Comparison of ENCODE assay signal across 8 cellular contexts in genomic region chr18:48896875-48897511, GRCh38. TPM values are rescaled to one million over a fixed set of nuclear protein-coding genes. Genes with fewer than 3 reads are reported as not detected.
DNase-seq lines count a peak whose midpoint lies in the region; ATAC-seq, FAIRE-seq and TF ChIP-seq lines count a peak whose summit lies in the region.

No MANE protein-coding gene starts in this region.

- no peak overlapping the region for H2AFZ ChIP-seq in endothelial cell of umbilical vein (ENCODE audit: low read depth, low read length)

- no peak overlapping the region for H3K4me3 Mint-ChIP-seq in nephron

- no peak overlapping the region for H3K4me2 ChIP-seq in endothelial cell of umbilical vein (ENCODE audit: insufficient read depth, low read length)

- H3K27ac ChIP-seq in Panc1 (ENCODE audit: low read length) = no peak overlapping the region; the same call in 1 of the 2 replicates
- H3K27ac ChIP-seq in endothelial cell of umbilical vein (ENCODE audit: insufficient read depth, low read depth, low read length) = no peak overlapping the region
- H3K27ac ChIP-seq in effector memory CD4-positive, alpha-beta T cell (ENCODE audit: insufficient read depth, low read length, poor library complexity, severe bottlenecking) = no peak overlapping the region

- CTCF ChIA-PET in Panc1 (lab: Charles Lee) (interaction anchor here (0.6 kb wide), 1 partner anchor 137 kb away, joined by 7 read pairs; no protein-coding TSS in a partner anchor), endothelial cell of umbilical vein (lab: Charles Lee) (interaction anchor here (0.7 to 2.2 kb wide), 12 partner anchors 16 to 342 kb away, joined by 3 to 9 read pairs (median 4); no protein-coding TSS in a partner anchor)

- DNase-seq in GM03348 (ENCODE audit: low spot score) (peak; percentile 53), H7 (peak; percentile 89), Panc1 (ENCODE audit: low read depth, low spot score) (no peak), endothelial cell of umbilical vein (ENCODE audit: low read depth, low spot score) (peak; percentile 18), T1000 (lab: John Stamatoyannopoulos, UW) (no peak)
- no peak for DNase-seq in effector memory CD4-positive, alpha-beta T cell

- peaks cover 9% of the 10 kb centered on the region for H3K9me3 Mint-ChIP-seq in nephron

- H3K4me1 Mint-ChIP-seq in nephron = peaks cover 55% of the 10 kb centered on the region

- H4K20me1 ChIP-seq in endothelial cell of umbilical vein (replicated peaks; ENCODE audit: control insufficient read depth, extremely low read depth, insufficient read depth, low read length) = no peaks in the 10 kb centered on the region

- ATAC-seq in Panc1 = peak; percentile 61
- no peak for ATAC-seq in HG02623 (IDR thresholded peaks at IDR 0.05; ENCODE audit: unreplicated experiment)

- no peaks in the 10 kb centered on the region for H3K9me1 ChIP-seq in endothelial cell of umbilical vein (replicated peaks; ENCODE audit: control insufficient read depth, extremely low read depth, insufficient read depth, low read length)

- BruUV-seq in Panc1 (replicated peaks; lab: Mats Ljungman, UMichigan) (no TSS peak), endothelial cell of umbilical vein (replicated peaks; lab: Mats Ljungman, UMichigan) (no TSS peak)

- H3K9me3 ChIP-seq in Panc1 (ENCODE audit: control insufficient read depth, insufficient read depth, low read depth, low read length) (no peaks in the 10 kb centered on the region), endothelial cell of umbilical vein (replicated peaks; ENCODE audit: control insufficient read depth, insufficient read depth, low read length) (no peaks in the 10 kb centered on the region)
- no peaks in the 10 kb centered on the region for H3K9me3 ChIP-seq in effector memory CD4-positive, alpha-beta T cell (ENCODE audit: control insufficient read depth, low read length)

- in situ Hi-C loops in Panc1 (cut with HindIII; ENCODE audit: low pct_unique_long_range_greater_than_20kb, low sequenced_read_pairs) = no loop called here

- H3K36me3 ChIP-seq in H7 (replicated peaks; ENCODE audit: control insufficient read depth, insufficient read depth, low read length) (no peaks in the 10 kb centered on the region), Panc1 (ENCODE audit: control insufficient read depth, insufficient read depth, low read length) (no peaks in the 10 kb centered on the region), endothelial cell of umbilical vein (ENCODE audit: control insufficient read depth in 2 of 2, extremely low read depth in 1 of 2, insufficient read depth in 2 of 2, low read length in 2 of 2) (no peaks in the 10 kb centered on the region)
- no peaks in the 10 kb centered on the region for H3K36me3 ChIP-seq in effector memory CD4-positive, alpha-beta T cell (ENCODE audit: control insufficient read depth, insufficient read depth, low read length)

- no peaks in the 10 kb centered on the region for H3K79me2 ChIP-seq in endothelial cell of umbilical vein (ENCODE audit: control insufficient read depth, insufficient read depth, low read length)

- H3K27me3 Mint-ChIP-seq in nephron (ENCODE audit: low read depth) = peaks cover 8% of the 10 kb centered on the region

- H3K27me3 ChIP-seq in H7 (ENCODE audit: control insufficient read depth, insufficient read depth, low read length) (no peaks in the 10 kb centered on the region), Panc1 (ENCODE audit: control insufficient read depth, insufficient read depth, low read length) (no peaks in the 10 kb centered on the region), endothelial cell of umbilical vein (ENCODE audit: control insufficient read depth in 2 of 2, insufficient read depth in 2 of 2, low read length in 2 of 2) (no peaks in the 10 kb centered on the region)
- no peaks in the 10 kb centered on the region for H3K27me3 ChIP-seq in effector memory CD4-positive, alpha-beta T cell (replicated peaks; ENCODE audit: control insufficient read depth, insufficient read depth, low read length, poor library complexity, severe bottlenecking)

- peaks cover 3% of the 10 kb centered on the region; the same call in 1 of the 2 replicates for H3K4me1 ChIP-seq in Panc1 (ENCODE audit: control insufficient read depth, insufficient read depth, low read length)
- H3K4me1 ChIP-seq in endothelial cell of umbilical vein (ENCODE audit: control insufficient read depth, extremely low read depth, insufficient read depth, low read length) = peaks cover 10% of the 10 kb centered on the region
- H3K4me1 ChIP-seq in effector memory CD4-positive, alpha-beta T cell (ENCODE audit: control insufficient read depth, insufficient read depth, low read length, poor library complexity, severe bottlenecking) = no peaks in the 10 kb centered on the region

- dilution Hi-C loops in endothelial cell of umbilical vein (cut with MboI; ENCODE audit: extremely low pct_ligation_motif_present, low sequenced_read_pairs) = no loop called here

- H3K9ac ChIP-seq in endothelial cell of umbilical vein (replicated peaks; ENCODE audit: extremely low read depth, insufficient read depth, low read length) = no peak overlapping the region

- H3K4me3 ChIP-seq in H7 (ENCODE audit: insufficient read depth, low read depth, low read length) (no peak overlapping the region), Panc1 (ENCODE audit: low read depth in 2 of 2, low read length in 2 of 2) (no peak overlapping the region), endothelial cell of umbilical vein (replicated peaks in 1 of 3; ENCODE audit: insufficient read depth in 1 of 3, low read depth in 1 of 3, low read length in 3 of 3) (no peak overlapping the region)
- H3K4me3 ChIP-seq in effector memory CD4-positive, alpha-beta T cell (ENCODE audit: insufficient read depth, low read depth, low read length, poor library complexity, severe bottlenecking) = no peak overlapping the region

- no peaks in the 10 kb centered on the region for H3K36me3 Mint-ChIP-seq in nephron (ENCODE audit: low read depth)

- no peak for TF ChIP-seq POLR2A in endothelial cell of umbilical vein (IDR thresholded peaks at IDR 0.05; ENCODE audit: low read depth, low read length)

- FAIRE-seq in endothelial cell of umbilical vein (lab: Jason Lieb, UNC) = no peak

- no peak for TF ChIP-seq CTCF in Panc1 (IDR thresholded peaks at IDR 0.05)
- TF ChIP-seq CTCF in endothelial cell of umbilical vein (IDR thresholded peaks at IDR 0.05; ENCODE audit: extremely low read depth in 1 of 2, insufficient read depth in 1 of 2, low read depth in 1 of 2, low read length in 2 of 2) = peak; percentile 10 to 47
- TF ChIP-seq CTCF in nephron (IDR thresholded peaks at IDR 0.05; ENCODE audit: unreplicated experiment in 3 of 3) = peak in 2 of 3 experiments; percentile 13 to 18

- peak overlapping the region in 2 of 3 experiments; percentile 11 to 42 for H3K27ac Mint-ChIP-seq in nephron

- intact Hi-C loops in Panc1 (cut with micrococcal nuclease; ENCODE audit: unreplicated experiment) = no loop called here
- intact Hi-C loops in endothelial cell of umbilical vein (cut with micrococcal nuclease) = no loop called here

- POLR2A ChIA-PET in Panc1 (lab: Charles Lee) (no interaction called here), endothelial cell of umbilical vein (lab: Charles Lee) (no interaction called here)

TF ChIP-seq in endothelial cell of umbilical vein, 7 proteins besides CTCF, POLR2A, EP300 and RAD21:
- TF ChIP-seq MYC (IDR thresholded peaks at IDR 0.05; ENCODE audit: low read depth, low read length) (no peak), GATA2 (IDR thresholded peaks at IDR 0.05; ENCODE audit: insufficient read depth, insufficient read length, low read depth, low read length) (no peak), POLR2AphosphoS5 (IDR thresholded peaks at IDR 0.05; ENCODE audit: insufficient read depth, low read depth, low read length) (no peak), JUN (IDR thresholded peaks at IDR 0.05; ENCODE audit: borderline replicate concordance, insufficient read depth, insufficient read length, low read depth) (no peak), FOS (IDR thresholded peaks at IDR 0.05; ENCODE audit: borderline replicate concordance, insufficient read depth, low read length) (no peak), EZH2 (IDR thresholded peaks at IDR 0.05; ENCODE audit: borderline replicate concordance, low read depth, low read length, severe bottlenecking) (no peak), MAX (IDR thresholded peaks at IDR 0.05; ENCODE audit: insufficient read depth, insufficient read length) (no peak)

RNA-seq across cellular contexts. Expression of gene SMAD7, which starts 53.8 kb away (rescaled TPM):
- total RNA-seq in H7 (2014; rRNA removed; shearing (Covaris generic)) = 78.3 and 80.4 TPM in 2 replicates
- 21.3 TPM for total RNA-seq in Panc1 (2021; ENCODE audit: unreplicated experiment)
- 14.5 TPM for polyA plus RNA-seq in Panc1 (2012; ENCODE audit: insufficient read length)
- total RNA-seq in endothelial cell of umbilical vein = 3.6 and 4.6 TPM in 2 replicates
- 8.0 and 10.2 TPM in 2 replicates for polyA plus RNA-seq in endothelial cell of umbilical vein
- polyA plus RNA-seq in endothelial cell of umbilical vein (2011; cell fraction: cytosol; rRNA removed) = 4.5 TPM in 2 replicates
- polyA plus RNA-seq in endothelial cell of umbilical vein (2011; cell fraction: nucleus; rRNA removed) = 5.0 and 9.0 TPM in 2 replicates
- polyA plus RNA-seq in endothelial cell of umbilical vein (2012) = 1.9 and 3.2 TPM in 2 replicates
- 12.6 and 15.2 TPM in 2 replicates for polyA minus RNA-seq in endothelial cell of umbilical vein
- 20.6 TPM for polyA minus RNA-seq in endothelial cell of umbilical vein (2011; cell fraction: cytosol; rRNA and poly(A)+ RNA removed)
- 8.1 and 15.0 TPM in 2 replicates for polyA minus RNA-seq in endothelial cell of umbilical vein (2011; cell fraction: nucleus; rRNA and poly(A)+ RNA removed)

Comparison
In these comparisons a context has a peak if more than half of its experiments do, and no peak if none do; other contexts are left out.
1. DNase-seq: peak in GM03348 (single experiment), H7 (single experiment) and endothelial cell of umbilical vein (single experiment); none in Panc1 (single experiment), effector memory CD4-positive, alpha-beta T cell (0 of 3) and T1000 (single experiment).